1 cellular context compared by ENCODE assay signal in the genomic region with DNA sequence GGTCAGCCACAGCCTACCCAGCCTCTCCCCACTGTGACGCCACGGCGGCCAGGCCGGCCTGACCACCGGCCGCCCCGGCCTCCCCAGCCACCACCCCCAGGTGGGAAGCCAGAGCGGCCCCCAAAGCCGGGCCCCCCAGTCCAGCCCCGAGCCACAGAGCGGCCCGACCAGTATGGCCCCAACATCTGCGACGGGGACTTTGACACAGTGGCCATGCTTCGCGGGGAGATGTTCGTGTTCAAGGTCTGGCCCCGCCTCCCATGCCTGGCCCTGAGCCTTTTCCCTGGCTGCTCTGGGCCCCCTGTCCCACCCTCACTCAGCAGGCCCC.
TF ChIP-seq lines count a peak whose summit lies in the region.

No MANE protein-coding gene starts in this region.

TF ChIP-seq in SK-N-SH treated with all-trans-retinoic acid at 6 μM for 48 hours, 23 proteins besides CTCF, POLR2A, EP300 and RAD21 (continued from another document):
- TF ChIP-seq POU6F1 (CRISPR knock-in tag; IDR thresholded peaks at IDR 0.05; ENCODE audit: borderline replicate concordance, low read depth) = no peak
- TF ChIP-seq, protein P1, sequence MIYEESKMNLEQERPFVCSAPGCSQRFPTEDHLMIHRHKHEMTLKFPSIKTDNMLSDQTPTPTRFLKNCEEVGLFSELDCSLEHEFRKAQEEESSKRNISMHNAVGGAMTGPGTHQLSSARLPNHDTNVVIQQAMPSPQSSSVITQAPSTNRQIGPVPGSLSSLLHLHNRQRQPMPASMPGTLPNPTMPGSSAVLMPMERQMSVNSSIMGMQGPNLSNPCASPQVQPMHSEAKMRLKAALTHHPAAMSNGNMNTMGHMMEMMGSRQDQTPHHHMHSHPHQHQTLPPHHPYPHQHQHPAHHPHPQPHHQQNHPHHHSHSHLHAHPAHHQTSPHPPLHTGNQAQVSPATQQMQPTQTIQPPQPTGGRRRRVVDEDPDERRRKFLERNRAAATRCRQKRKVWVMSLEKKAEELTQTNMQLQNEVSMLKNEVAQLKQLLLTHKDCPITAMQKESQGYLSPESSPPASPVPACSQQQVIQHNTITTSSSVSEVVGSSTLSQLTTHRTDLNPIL (CRISPR knock-in tag; IDR thresholded peaks at IDR 0.05; ENCODE audit: low read depth) = no peak
- TF ChIP-seq, protein P2, sequence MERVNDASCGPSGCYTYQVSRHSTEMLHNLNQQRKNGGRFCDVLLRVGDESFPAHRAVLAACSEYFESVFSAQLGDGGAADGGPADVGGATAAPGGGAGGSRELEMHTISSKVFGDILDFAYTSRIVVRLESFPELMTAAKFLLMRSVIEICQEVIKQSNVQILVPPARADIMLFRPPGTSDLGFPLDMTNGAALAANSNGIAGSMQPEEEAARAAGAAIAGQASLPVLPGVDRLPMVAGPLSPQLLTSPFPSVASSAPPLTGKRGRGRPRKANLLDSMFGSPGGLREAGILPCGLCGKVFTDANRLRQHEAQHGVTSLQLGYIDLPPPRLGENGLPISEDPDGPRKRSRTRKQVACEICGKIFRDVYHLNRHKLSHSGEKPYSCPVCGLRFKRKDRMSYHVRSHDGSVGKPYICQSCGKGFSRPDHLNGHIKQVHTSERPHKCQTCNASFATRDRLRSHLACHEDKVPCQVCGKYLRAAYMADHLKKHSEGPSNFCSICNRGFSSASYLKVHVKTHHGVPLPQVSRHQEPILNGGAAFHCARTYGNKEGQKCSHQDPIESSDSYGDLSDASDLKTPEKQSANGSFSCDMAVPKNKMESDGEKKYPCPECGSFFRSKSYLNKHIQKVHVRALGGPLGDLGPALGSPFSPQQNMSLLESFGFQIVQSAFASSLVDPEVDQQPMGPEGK (CRISPR knock-in tag; IDR thresholded peaks at IDR 0.05; ENCODE audit: borderline replicate concordance) = no peak
- no peak for TF ChIP-seq TOX (CRISPR knock-in tag; IDR thresholded peaks at IDR 0.05; ENCODE audit: borderline replicate concordance)
- TF ChIP-seq SNAI2 (CRISPR knock-in tag; IDR thresholded peaks at IDR 0.05) = no peak
- no peak for TF ChIP-seq ESRRG (CRISPR knock-in tag; IDR thresholded peaks at IDR 0.05)
- TF ChIP-seq ISL1 (CRISPR knock-in tag; IDR thresholded peaks at IDR 0.05) = no peak
- TF ChIP-seq ZFP3 (CRISPR knock-in tag; IDR thresholded peaks at IDR 0.05) = no peak
